Comparison of ENCODE assay signal across 16 cellular contexts in the genomic region with DNA sequence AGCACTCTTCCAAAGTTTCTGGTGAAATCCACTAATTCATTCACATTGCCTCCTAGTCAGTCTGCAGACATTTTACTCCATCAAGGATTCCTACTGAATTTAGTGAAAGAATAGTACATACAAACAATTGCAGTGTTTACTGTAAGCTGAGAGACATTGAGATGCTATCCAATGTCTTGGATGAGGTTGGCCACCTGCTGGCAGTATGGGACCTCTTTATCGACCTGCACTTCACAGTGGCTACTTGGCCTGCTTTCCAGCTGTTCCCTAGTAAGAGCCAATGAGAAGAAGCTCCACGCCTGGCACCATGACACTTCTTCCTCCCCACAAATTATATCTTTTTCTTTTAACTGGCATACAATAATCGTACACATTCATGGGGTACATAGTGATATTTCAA.
"Had no signal": no experiment of that assay in that cellular context is flagged by ENCODE, and none has a peak within 500 bp of the region (broad histone marks: within the 10 kb centered on the region; RNA-seq: fewer than 3 reads in every experiment).

No MANE protein-coding gene starts in this region.

- H3K4me3 ChIP-seq: coronary artery, esophagus muscularis mucosa, thyroid gland had no signal

- DNase-seq: activated B cell treated with CpG ODN at 0.5 μM for 24 hours; activated CD4-positive, alpha-beta T cell treated with anti-CD3 and anti-CD28 coated beads for 48 hours; activated naive CD4-positive, alpha-beta T cell; anterior cingulate cortex; brain microvascular endothelial cell; kidney glomerular epithelial cell; left ventricle myocardium superior; mesendoderm; nucleus accumbens; stimulated activated CD4-positive, alpha-beta T cell treated with anti-CD3 and anti-CD28 coated beads, Interleukin-2, amount 100 ng/mL, for 48 hours; stimulated activated naive B cell treated with anti-CD40 and anti-IgM and Interleukin-4, amounts not matched to agents 10 μg/mL and 1 μg/mL and 100 μg/mL, for 72 hours; thyroid gland had no signal

- H3K4me3 Mint-ChIP-seq: activated B cell treated with CpG ODN at 0.5 μM for 24 hours; central memory CD8-positive, alpha-beta T cell; nephron; stimulated activated naive B cell treated with anti-CD40 and anti-IgM and Interleukin-4, amounts not matched to agents 10 μg/mL and 1 μg/mL and 100 μg/mL, for 72 hours had no signal

- H3K4me1 Mint-ChIP-seq: activated B cell treated with CpG ODN at 0.5 μM for 24 hours; central memory CD8-positive, alpha-beta T cell; nephron; stimulated activated naive B cell treated with anti-CD40 and anti-IgM and Interleukin-4, amounts not matched to agents 10 μg/mL and 1 μg/mL and 100 μg/mL, for 72 hours had no signal

- H3K27me3 ChIP-seq: brain microvascular endothelial cell, thyroid gland had no signal

- H3K4me1 ChIP-seq: esophagus muscularis mucosa, thyroid gland had no signal

- H3K9me3 ChIP-seq: thyroid gland had no signal

- H3K27ac Mint-ChIP-seq: activated B cell treated with CpG ODN at 0.5 μM for 24 hours; nephron; stimulated activated naive B cell treated with anti-CD40 and anti-IgM and Interleukin-4, amounts not matched to agents 10 μg/mL and 1 μg/mL and 100 μg/mL, for 72 hours had no signal

- H3K36me3 ChIP-seq: brain microvascular endothelial cell, esophagus muscularis mucosa, thyroid gland had no signal

- ATAC-seq: left ventricle myocardium superior; stimulated activated naive B cell treated with anti-CD40 and anti-IgM and Interleukin-4, amounts not matched to agents 10 μg/mL and 1 μg/mL and 100 μg/mL, for 72 hours had no signal

- H3K27ac ChIP-seq: brain microvascular endothelial cell, coronary artery, esophagus muscularis mucosa, thyroid gland had no signal
